ENCODE assay signal across 8 cellular contexts in genomic region chr2:134245340-134245984, GRCh38. TPM values are rescaled to one million over a fixed set of nuclear protein-coding genes. Genes with fewer than 3 reads are reported as not detected.
DNase-seq lines count a peak whose midpoint lies in the region; ATAC-seq and TF ChIP-seq lines count a peak whose summit lies in the region.

No MANE protein-coding gene starts in this region.

- intact Hi-C loops in MCF 10A (cut with micrococcal nuclease) = loop anchor here (1.0 kb wide), 3 partner anchors 127 to 359 kb away; no protein-coding TSS in a partner anchor

- H3K27ac ChIP-seq in VCaP = peak overlapping the region; percentile 17; the same call in 1 of the 2 replicates

- H3K4me1 Mint-ChIP-seq in MCF 10A (ENCODE audit: insufficient read depth, unreplicated experiment) = peaks cover 6% of the 10 kb centered on the region

- H3K27ac Mint-ChIP-seq in MCF 10A (ENCODE audit: low read depth, unreplicated experiment) = no peak overlapping the region

- BruUV-seq in MCF 10A (replicated peaks; lab: Mats Ljungman, UMichigan) = no TSS peak

- peak; percentile 58 for DNase-seq in NK-92 treated with Interleukin-12 subunit alpha and Interleukin-12 subunit beta, amount 100 ng/mL, for 24 hours (lab: John Stamatoyannopoulos, UW)
- DNase-seq in NK-92 (lab: John Stamatoyannopoulos, UW; ENCODE audit: unreplicated experiment) = no peak
- peak; percentile 71 for DNase-seq in NCI-H2171 (lab: John Stamatoyannopoulos, UW)
- peak; percentile 70 for DNase-seq in MCF 10A (ENCODE audit: unreplicated experiment)
- DNase-seq in islet precursor cell = peak; percentile 77
- peak; percentile 64 to 78 for DNase-seq in stimulated activated CD4-positive, alpha-beta T cell treated with anti-CD3 and anti-CD28 coated beads, Interleukin-1b, Interleukin-23, amount 100 ng/mL, for 4 hours (ENCODE audit: low read depth in 2 of 2)

- H3K27me3 Mint-ChIP-seq in MCF 10A (ENCODE audit: insufficient read depth, unreplicated experiment) = no peaks in the 10 kb centered on the region

- peak; percentile 88 for TF ChIP-seq CTCF in VCaP (conservative IDR thresholded peaks at IDR 0.05)
- peak; percentile 75 for TF ChIP-seq CTCF in MCF 10A (IDR thresholded peaks at IDR 0.05; ENCODE audit: unreplicated experiment)

- no peaks in the 10 kb centered on the region for H3K9me3 Mint-ChIP-seq in MCF 10A (ENCODE audit: unreplicated experiment)

- H3K4me3 Mint-ChIP-seq in MCF 10A (ENCODE audit: unreplicated experiment) = no peak overlapping the region

- no peaks in the 10 kb centered on the region for H3K36me3 Mint-ChIP-seq in MCF 10A (ENCODE audit: insufficient read depth, unreplicated experiment)

- ATAC-seq in HG02642 (IDR thresholded peaks at IDR 0.05; ENCODE audit: poor library complexity, unreplicated experiment) = no peak

- POLR2A ChIA-PET in MCF 10A (lab: Yijun Ruan, JAX) = interaction anchor here (1.3 kb wide), 1 partner anchor 126 kb away, joined by 12 read pairs; no protein-coding TSS in a partner anchor

- CTCF ChIA-PET in MCF 10A (lab: Yijun Ruan, JAX) = interaction anchor here (0.6 to 9.8 kb wide), 61 partner anchors 8 to 423 kb away, joined by 3 to 221 read pairs (median 3); partner anchors contain the start of gene MGAT5

RNA-seq across cellular contexts. Expression of gene MGAT5, which starts 8.4 kb away (rescaled TPM):
- total RNA-seq in MCF 10A (2022) = 22.2 and 32.3 TPM in 2 replicates
